In genomic region chr10:43196131-43196980, GRCh38 we compare ENCODE assay signal across 1 cellular context.
TF ChIP-seq lines count a peak whose summit lies in the region.

No MANE protein-coding gene starts in this region.

TF ChIP-seq in HEK293, 187 proteins besides CTCF, POLR2A, EP300 and RAD21:
- TF ChIP-seq ZNF449 (tag by site-specific recombination; IDR thresholded peaks at IDR 0.05) (peak; percentile 75), ZNF544 (tag by site-specific recombination; IDR thresholded peaks at IDR 0.05) (no peak)
